ENCODE assay signal across 1 cellular context in the genomic region with DNA sequence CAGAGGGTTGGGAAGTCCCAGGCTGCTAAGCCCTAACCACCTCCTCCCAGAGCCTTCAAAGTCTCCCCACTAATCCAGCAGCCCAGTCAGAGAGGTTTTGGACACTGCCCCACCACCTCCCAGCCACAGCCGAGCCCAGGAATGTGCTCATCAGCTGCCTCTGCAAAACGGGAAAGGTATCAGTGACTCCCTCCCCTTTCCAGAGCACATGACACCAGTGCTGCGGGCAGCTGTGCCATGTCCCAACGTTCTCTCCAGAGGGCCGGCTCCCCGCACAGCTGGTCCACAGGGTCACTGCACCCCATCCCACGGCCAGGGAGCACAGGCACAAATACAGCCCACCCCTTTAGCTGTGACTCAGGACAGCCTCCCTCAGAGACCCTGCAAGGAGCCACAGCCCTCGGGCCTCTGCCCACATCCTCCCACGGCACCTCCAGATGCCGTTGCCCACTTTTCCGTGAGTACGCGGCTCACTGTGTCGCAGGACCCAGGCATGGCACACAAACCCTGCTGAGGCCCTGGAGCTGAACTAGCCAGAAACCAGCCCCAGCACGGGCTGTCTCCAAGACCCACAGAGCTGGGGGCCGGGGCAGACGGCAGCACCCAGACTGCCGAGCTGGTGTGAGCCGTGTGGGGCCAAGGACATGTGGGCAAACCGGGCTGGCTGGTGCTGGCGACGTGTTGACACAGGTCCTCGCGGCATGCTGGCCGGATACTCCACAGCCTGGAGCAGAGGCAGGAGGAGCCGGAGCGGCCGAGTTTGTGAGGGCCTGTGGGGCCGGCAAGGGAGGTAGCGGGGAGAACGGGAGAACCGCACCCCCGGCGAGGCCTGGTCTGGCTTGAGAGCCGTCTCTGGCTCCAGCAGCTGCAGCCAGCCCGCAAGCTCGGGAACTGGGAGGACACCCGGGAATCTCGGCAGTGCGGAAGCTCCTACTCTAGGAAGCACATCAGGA.
TF ChIP-seq lines count a peak whose summit lies in the region.

No MANE protein-coding gene starts in this region.

TF ChIP-seq in HepG2, 621 proteins besides CTCF, POLR2A, EP300 and RAD21 (continued from another document and continues in another):
- TF ChIP-seq, protein P1, sequence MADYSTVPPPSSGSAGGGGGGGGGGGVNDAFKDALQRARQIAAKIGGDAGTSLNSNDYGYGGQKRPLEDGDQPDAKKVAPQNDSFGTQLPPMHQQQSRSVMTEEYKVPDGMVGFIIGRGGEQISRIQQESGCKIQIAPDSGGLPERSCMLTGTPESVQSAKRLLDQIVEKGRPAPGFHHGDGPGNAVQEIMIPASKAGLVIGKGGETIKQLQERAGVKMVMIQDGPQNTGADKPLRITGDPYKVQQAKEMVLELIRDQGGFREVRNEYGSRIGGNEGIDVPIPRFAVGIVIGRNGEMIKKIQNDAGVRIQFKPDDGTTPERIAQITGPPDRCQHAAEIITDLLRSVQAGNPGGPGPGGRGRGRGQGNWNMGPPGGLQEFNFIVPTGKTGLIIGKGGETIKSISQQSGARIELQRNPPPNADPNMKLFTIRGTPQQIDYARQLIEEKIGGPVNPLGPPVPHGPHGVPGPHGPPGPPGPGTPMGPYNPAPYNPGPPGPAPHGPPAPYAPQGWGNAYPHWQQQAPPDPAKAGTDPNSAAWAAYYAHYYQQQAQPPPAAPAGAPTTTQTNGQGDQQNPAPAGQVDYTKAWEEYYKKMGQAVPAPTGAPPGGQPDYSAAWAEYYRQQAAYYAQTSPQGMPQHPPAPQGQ (CRISPR knock-in tag; IDR thresholded peaks at IDR 0.05; ENCODE audit: borderline replicate concordance), result no peak
- TF ChIP-seq GATAD2A (CRISPR knock-in tag; IDR thresholded peaks at IDR 0.05) (0 out of 2 replicates have a peak, but pooled peaks have one; percentile 19), PCBP1 (IDR thresholded peaks at IDR 0.05; ENCODE audit: borderline replicate concordance, low read depth, low read length) (no peak), ATF1 (CRISPR knock-in tag; IDR thresholded peaks at IDR 0.05) (no peak), NR1H2 (CRISPR knock-in tag; IDR thresholded peaks at IDR 0.05; ENCODE audit: borderline replicate concordance, low read depth) (no peak), ZNF350 (CRISPR knock-in tag; IDR thresholded peaks at IDR 0.05; ENCODE audit: borderline replicate concordance, low read depth) (peak; percentile 45; the same call in 1 of the 2 replicates), MAFG (CRISPR knock-in tag; IDR thresholded peaks at IDR 0.05) (no peak), JUND (CRISPR knock-in tag; IDR thresholded peaks at IDR 0.05) (no peak), RBFOX2 (IDR thresholded peaks at IDR 0.05; ENCODE audit: low read depth, low read length) (peak; percentile 60), ZNF746 (CRISPR knock-in tag; IDR thresholded peaks at IDR 0.05) (no peak), ERF (CRISPR knock-in tag; IDR thresholded peaks at IDR 0.05) (no peak), ZNF33B (CRISPR knock-in tag; IDR thresholded peaks at IDR 0.05) (no peak), NFRKB (IDR thresholded peaks at IDR 0.05) (no peak), ZNF446 (CRISPR knock-in tag; IDR thresholded peaks at IDR 0.05) (no peak), ARID2 (CRISPR knock-in tag; IDR thresholded peaks at IDR 0.05; ENCODE audit: borderline replicate concordance) (no peak), EED (CRISPR knock-in tag; IDR thresholded peaks at IDR 0.05) (0 out of 2 replicates have a peak, but pooled peaks have one; percentile 42), TBX3 (IDR thresholded peaks at IDR 0.05; ENCODE audit: borderline replicate concordance) (no peak), ZNF230 (CRISPR knock-in tag; IDR thresholded peaks at IDR 0.05) (no peak), EEA1 (CRISPR knock-in tag; IDR thresholded peaks at IDR 0.05; ENCODE audit: borderline replicate concordance) (no peak), FOXP1 (IDR thresholded peaks at IDR 0.05) (no peak), FOXP1 (CRISPR knock-in tag; IDR thresholded peaks at IDR 0.05) (no peak), ZNF263 (CRISPR knock-in tag; IDR thresholded peaks at IDR 0.05) (peak; percentile 26; the same call in 1 of the 2 replicates), CHD2 (IDR thresholded peaks at IDR 0.05; ENCODE audit: low read depth, low read length) (no peak), ZNF782 (CRISPR knock-in tag; IDR thresholded peaks at IDR 0.05; ENCODE audit: borderline replicate concordance) (no peak), HES4 (CRISPR knock-in tag; IDR thresholded peaks at IDR 0.05; ENCODE audit: borderline replicate concordance) (no peak; the same call in 1 of the 2 replicates), DPF2 (CRISPR knock-in tag; IDR thresholded peaks at IDR 0.05; ENCODE audit: borderline replicate concordance, low read depth) (no peak), REL (CRISPR knock-in tag; conservative IDR thresholded peaks at IDR 0.05) (no peak), ZNF20 (CRISPR knock-in tag; IDR thresholded peaks at IDR 0.05) (no peak), PRPF4 (IDR thresholded peaks at IDR 0.05; ENCODE audit: low read depth, low read length, poor library complexity, severe bottlenecking) (no peak), PAWR (CRISPR knock-in tag; IDR thresholded peaks at IDR 0.05; ENCODE audit: borderline replicate concordance) (no peak), NR2C2 (CRISPR knock-in tag; IDR thresholded peaks at IDR 0.05; ENCODE audit: borderline replicate concordance) (no peak), ZNF432 (CRISPR knock-in tag; IDR thresholded peaks at IDR 0.05; ENCODE audit: borderline replicate concordance) (no peak), NFIC (IDR thresholded peaks at IDR 0.05; ENCODE audit: low read length) (no peak), ZNF678 (CRISPR knock-in tag; IDR thresholded peaks at IDR 0.05) (no peak), ADNP (CRISPR knock-in tag; IDR thresholded peaks at IDR 0.05) (no peak), RARA (CRISPR knock-in tag; IDR thresholded peaks at IDR 0.05) (no peak), ZNF274 (CRISPR knock-in tag; IDR thresholded peaks at IDR 0.05) (peak; percentile 48; the same call in 1 of the 2 replicates)
- TF ChIP-seq, protein P2, sequence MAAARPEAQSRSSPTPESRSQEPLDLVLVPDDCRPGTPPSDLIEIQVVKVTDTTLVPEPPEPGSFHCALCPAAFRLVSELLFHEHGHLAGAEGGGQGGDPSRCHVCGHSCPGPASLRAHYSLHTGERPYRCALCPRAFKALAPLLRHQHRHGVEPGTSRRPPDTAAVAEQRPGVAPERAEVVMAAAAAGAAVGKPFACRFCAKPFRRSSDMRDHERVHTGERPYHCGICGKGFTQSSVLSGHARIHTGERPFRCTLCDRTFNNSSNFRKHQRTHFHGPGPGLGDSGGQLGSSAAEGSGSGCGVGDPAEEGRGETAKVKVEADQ (CRISPR knock-in tag; IDR thresholded peaks at IDR 0.05; ENCODE audit: borderline replicate concordance), result no peak
- TF ChIP-seq, protein P3, sequence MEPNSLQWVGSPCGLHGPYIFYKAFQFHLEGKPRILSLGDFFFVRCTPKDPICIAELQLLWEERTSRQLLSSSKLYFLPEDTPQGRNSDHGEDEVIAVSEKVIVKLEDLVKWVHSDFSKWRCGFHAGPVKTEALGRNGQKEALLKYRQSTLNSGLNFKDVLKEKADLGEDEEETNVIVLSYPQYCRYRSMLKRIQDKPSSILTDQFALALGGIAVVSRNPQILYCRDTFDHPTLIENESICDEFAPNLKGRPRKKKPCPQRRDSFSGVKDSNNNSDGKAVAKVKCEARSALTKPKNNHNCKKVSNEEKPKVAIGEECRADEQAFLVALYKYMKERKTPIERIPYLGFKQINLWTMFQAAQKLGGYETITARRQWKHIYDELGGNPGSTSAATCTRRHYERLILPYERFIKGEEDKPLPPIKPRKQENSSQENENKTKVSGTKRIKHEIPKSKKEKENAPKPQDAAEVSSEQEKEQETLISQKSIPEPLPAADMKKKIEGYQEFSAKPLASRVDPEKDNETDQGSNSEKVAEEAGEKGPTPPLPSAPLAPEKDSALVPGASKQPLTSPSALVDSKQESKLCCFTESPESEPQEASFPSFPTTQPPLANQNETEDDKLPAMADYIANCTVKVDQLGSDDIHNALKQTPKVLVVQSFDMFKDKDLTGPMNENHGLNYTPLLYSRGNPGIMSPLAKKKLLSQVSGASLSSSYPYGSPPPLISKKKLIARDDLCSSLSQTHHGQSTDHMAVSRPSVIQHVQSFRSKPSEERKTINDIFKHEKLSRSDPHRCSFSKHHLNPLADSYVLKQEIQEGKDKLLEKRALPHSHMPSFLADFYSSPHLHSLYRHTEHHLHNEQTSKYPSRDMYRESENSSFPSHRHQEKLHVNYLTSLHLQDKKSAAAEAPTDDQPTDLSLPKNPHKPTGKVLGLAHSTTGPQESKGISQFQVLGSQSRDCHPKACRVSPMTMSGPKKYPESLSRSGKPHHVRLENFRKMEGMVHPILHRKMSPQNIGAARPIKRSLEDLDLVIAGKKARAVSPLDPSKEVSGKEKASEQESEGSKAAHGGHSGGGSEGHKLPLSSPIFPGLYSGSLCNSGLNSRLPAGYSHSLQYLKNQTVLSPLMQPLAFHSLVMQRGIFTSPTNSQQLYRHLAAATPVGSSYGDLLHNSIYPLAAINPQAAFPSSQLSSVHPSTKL (CRISPR knock-in tag; IDR thresholded peaks at IDR 0.05), result no peak
- TF ChIP-seq, protein P4, sequence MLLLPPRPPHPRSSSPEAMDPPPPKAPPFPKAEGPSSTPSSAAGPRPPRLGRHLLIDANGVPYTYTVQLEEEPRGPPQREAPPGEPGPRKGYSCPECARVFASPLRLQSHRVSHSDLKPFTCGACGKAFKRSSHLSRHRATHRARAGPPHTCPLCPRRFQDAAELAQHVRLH (CRISPR knock-in tag; IDR thresholded peaks at IDR 0.05; ENCODE audit: borderline replicate concordance, low read depth), result no peak
- TF ChIP-seq, protein P5, sequence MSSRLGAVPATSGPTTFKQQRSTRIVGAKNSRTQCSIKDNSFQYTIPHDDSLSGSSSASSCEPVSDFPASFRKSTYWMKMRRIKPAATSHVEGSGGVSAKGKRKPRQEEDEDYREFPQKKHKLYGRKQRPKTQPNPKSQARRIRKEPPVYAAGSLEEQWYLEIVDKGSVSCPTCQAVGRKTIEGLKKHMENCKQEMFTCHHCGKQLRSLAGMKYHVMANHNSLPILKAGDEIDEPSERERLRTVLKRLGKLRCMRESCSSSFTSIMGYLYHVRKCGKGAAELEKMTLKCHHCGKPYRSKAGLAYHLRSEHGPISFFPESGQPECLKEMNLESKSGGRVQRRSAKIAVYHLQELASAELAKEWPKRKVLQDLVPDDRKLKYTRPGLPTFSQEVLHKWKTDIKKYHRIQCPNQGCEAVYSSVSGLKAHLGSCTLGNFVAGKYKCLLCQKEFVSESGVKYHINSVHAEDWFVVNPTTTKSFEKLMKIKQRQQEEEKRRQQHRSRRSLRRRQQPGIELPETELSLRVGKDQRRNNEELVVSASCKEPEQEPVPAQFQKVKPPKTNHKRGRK (CRISPR knock-in tag; IDR thresholded peaks at IDR 0.05), result no peak
- TF ChIP-seq, protein P6, sequence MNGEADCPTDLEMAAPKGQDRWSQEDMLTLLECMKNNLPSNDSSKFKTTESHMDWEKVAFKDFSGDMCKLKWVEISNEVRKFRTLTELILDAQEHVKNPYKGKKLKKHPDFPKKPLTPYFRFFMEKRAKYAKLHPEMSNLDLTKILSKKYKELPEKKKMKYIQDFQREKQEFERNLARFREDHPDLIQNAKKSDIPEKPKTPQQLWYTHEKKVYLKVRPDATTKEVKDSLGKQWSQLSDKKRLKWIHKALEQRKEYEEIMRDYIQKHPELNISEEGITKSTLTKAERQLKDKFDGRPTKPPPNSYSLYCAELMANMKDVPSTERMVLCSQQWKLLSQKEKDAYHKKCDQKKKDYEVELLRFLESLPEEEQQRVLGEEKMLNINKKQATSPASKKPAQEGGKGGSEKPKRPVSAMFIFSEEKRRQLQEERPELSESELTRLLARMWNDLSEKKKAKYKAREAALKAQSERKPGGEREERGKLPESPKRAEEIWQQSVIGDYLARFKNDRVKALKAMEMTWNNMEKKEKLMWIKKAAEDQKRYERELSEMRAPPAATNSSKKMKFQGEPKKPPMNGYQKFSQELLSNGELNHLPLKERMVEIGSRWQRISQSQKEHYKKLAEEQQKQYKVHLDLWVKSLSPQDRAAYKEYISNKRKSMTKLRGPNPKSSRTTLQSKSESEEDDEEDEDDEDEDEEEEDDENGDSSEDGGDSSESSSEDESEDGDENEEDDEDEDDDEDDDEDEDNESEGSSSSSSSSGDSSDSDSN (CRISPR knock-in tag; IDR thresholded peaks at IDR 0.05), result peak; percentile 86
- TF ChIP-seq, protein P7, sequence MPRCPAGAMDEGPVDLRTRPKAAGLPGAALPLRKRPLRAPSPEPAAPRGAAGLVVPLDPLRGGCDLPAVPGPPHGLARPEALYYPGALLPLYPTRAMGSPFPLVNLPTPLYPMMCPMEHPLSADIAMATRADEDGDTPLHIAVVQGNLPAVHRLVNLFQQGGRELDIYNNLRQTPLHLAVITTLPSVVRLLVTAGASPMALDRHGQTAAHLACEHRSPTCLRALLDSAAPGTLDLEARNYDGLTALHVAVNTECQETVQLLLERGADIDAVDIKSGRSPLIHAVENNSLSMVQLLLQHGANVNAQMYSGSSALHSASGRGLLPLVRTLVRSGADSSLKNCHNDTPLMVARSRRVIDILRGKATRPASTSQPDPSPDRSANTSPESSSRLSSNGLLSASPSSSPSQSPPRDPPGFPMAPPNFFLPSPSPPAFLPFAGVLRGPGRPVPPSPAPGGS (CRISPR knock-in tag; IDR thresholded peaks at IDR 0.05), result no peak
- TF ChIP-seq, protein P8, sequence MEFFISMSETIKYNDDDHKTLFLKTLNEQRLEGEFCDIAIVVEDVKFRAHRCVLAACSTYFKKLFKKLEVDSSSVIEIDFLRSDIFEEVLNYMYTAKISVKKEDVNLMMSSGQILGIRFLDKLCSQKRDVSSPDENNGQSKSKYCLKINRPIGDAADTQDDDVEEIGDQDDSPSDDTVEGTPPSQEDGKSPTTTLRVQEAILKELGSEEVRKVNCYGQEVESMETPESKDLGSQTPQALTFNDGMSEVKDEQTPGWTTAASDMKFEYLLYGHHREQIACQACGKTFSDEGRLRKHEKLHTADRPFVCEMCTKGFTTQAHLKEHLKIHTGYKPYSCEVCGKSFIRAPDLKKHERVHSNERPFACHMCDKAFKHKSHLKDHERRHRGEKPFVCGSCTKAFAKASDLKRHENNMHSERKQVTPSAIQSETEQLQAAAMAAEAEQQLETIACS (CRISPR knock-in tag; IDR thresholded peaks at IDR 0.05), result no peak
- TF ChIP-seq, protein P9, sequence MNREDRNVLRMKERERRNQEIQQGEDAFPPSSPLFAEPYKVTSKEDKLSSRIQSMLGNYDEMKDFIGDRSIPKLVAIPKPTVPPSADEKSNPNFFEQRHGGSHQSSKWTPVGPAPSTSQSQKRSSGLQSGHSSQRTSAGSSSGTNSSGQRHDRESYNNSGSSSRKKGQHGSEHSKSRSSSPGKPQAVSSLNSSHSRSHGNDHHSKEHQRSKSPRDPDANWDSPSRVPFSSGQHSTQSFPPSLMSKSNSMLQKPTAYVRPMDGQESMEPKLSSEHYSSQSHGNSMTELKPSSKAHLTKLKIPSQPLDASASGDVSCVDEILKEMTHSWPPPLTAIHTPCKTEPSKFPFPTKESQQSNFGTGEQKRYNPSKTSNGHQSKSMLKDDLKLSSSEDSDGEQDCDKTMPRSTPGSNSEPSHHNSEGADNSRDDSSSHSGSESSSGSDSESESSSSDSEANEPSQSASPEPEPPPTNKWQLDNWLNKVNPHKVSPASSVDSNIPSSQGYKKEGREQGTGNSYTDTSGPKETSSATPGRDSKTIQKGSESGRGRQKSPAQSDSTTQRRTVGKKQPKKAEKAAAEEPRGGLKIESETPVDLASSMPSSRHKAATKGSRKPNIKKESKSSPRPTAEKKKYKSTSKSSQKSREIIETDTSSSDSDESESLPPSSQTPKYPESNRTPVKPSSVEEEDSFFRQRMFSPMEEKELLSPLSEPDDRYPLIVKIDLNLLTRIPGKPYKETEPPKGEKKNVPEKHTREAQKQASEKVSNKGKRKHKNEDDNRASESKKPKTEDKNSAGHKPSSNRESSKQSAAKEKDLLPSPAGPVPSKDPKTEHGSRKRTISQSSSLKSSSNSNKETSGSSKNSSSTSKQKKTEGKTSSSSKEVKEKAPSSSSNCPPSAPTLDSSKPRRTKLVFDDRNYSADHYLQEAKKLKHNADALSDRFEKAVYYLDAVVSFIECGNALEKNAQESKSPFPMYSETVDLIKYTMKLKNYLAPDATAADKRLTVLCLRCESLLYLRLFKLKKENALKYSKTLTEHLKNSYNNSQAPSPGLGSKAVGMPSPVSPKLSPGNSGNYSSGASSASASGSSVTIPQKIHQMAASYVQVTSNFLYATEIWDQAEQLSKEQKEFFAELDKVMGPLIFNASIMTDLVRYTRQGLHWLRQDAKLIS (CRISPR knock-in tag; IDR thresholded peaks at IDR 0.05), result no peak
